ENCODE assay signal across 14 cellular contexts in genomic region chr3:37559461-37559860, GRCh38.
A peak's percentile ranks its signal among the peaks of the same experiment; 100 is the strongest.
DNase-seq lines count a peak whose midpoint lies in the region; TF ChIP-seq lines count a peak whose summit lies in the region.
"Had no signal": no experiment of that assay in that cellular context is flagged by ENCODE, and none has a peak within 500 bp of the region (broad histone marks: within the 10 kb centered on the region; RNA-seq: fewer than 3 reads in every experiment).

No MANE protein-coding gene starts in this region.

- no peak overlapping the region for H3K4me3 Mint-ChIP-seq in neural progenitor cell
- no peak overlapping the region for H3K4me3 Mint-ChIP-seq in glutamatergic neuron (ENCODE audit: unreplicated experiment)
- no peak overlapping the region for H3K4me3 Mint-ChIP-seq in MCF 10A (ENCODE audit: unreplicated experiment)
- H3K4me3 Mint-ChIP-seq: WTC11 had no signal

- H3K9ac ChIP-seq in neural progenitor cell = no peak overlapping the region

- TF ChIP-seq CTCF in neural progenitor cell (IDR thresholded peaks at IDR 0.05) (no peak), glutamatergic neuron (IDR thresholded peaks at IDR 0.05; ENCODE audit: partially characterized antibody, unreplicated experiment) (no peak), MCF 10A (IDR thresholded peaks at IDR 0.05; ENCODE audit: unreplicated experiment) (no peak)

- H3K27ac Mint-ChIP-seq in neural progenitor cell (no peak overlapping the region), glutamatergic neuron (ENCODE audit: unreplicated experiment) (no peak overlapping the region), MCF 10A (ENCODE audit: low read depth, unreplicated experiment) (no peak overlapping the region)

- peak overlapping the region; percentile 50 for H3K4me2 ChIP-seq in neural progenitor cell

- POLR2A ChIA-PET in MCF 10A (lab: Yijun Ruan, JAX) = interaction anchor here (0.7 kb wide), 1 partner anchor 924 kb away, joined by 3 read pairs; no protein-coding TSS in a partner anchor

- H3K36me3 ChIP-seq in neural progenitor cell = no peaks in the 10 kb centered on the region
- H3K36me3 ChIP-seq: upper lobe of right lung had no signal

- peaks cover 15% of the 10 kb centered on the region for H3K4me1 ChIP-seq in neural progenitor cell
- H3K4me1 ChIP-seq: upper lobe of right lung had no signal

- no peak overlapping the region for H3K27ac ChIP-seq in neural progenitor cell
- H3K27ac ChIP-seq: upper lobe of right lung had no signal

- no peaks in the 10 kb centered on the region for H3K27me3 ChIP-seq in neural progenitor cell
- H3K27me3 ChIP-seq: upper lobe of right lung had no signal

- H3K79me2 ChIP-seq in neural progenitor cell (ENCODE audit: low read depth) = no peaks in the 10 kb centered on the region

- no peak overlapping the region for H2AFZ ChIP-seq in neural progenitor cell (replicated peaks)

- H3K9me3 Mint-ChIP-seq in neural progenitor cell (no peaks in the 10 kb centered on the region), glutamatergic neuron (ENCODE audit: unreplicated experiment) (no peaks in the 10 kb centered on the region), MCF 10A (ENCODE audit: unreplicated experiment) (no peaks in the 10 kb centered on the region)
- H3K9me3 Mint-ChIP-seq: WTC11 had no signal

- H3K36me3 Mint-ChIP-seq in neural progenitor cell (no peaks in the 10 kb centered on the region), glutamatergic neuron (ENCODE audit: unreplicated experiment) (peaks cover 5% of the 10 kb centered on the region), MCF 10A (ENCODE audit: insufficient read depth, unreplicated experiment) (no peaks in the 10 kb centered on the region)
- H3K36me3 Mint-ChIP-seq: WTC11 had no signal

- H3K4me3 ChIP-seq in neural progenitor cell = no peak overlapping the region
- H3K4me3 ChIP-seq: upper lobe of right lung had no signal

- H3K27me3 Mint-ChIP-seq in neural progenitor cell (ENCODE audit: insufficient read depth, low read depth) (peaks cover 16% of the 10 kb centered on the region), glutamatergic neuron (ENCODE audit: unreplicated experiment) (peaks cover 5% of the 10 kb centered on the region), MCF 10A (ENCODE audit: insufficient read depth, unreplicated experiment) (peaks cover 29% of the 10 kb centered on the region)

- H3K9me3 ChIP-seq in neural progenitor cell (ENCODE audit: low read depth) = no peaks in the 10 kb centered on the region
- H3K9me3 ChIP-seq: upper lobe of right lung had no signal

- H4K20me1 ChIP-seq in neural progenitor cell (ENCODE audit: low read depth) = no peaks in the 10 kb centered on the region

- H3F3A ChIP-seq in neural progenitor cell (ENCODE audit: low read depth) = no peaks in the 10 kb centered on the region

- DNase-seq in NCI-H1105 treated with DMSO at 0.1 percent for 48 hours (lab: John Stamatoyannopoulos, UW) (peak; percentile 33), NCI-H1105 (lab: John Stamatoyannopoulos, UW) (no peak), MV-4-11 (lab: John Stamatoyannopoulos, UW) (peak; percentile 7), UCSD-AML1 (lab: John Stamatoyannopoulos, UW; ENCODE audit: unreplicated experiment) (peak; percentile 64), neural progenitor cell (ENCODE audit: low spot score) (peak; percentile 71), cerebellar nuclear complex (lab: John Stamatoyannopoulos, UW) (no peak), glutamatergic neuron (no peak), MCF 10A (ENCODE audit: unreplicated experiment) (no peak)
- DNase-seq: activated naive CD4-positive, alpha-beta T cell treated with anti-CD3 and anti-CD28 coated beads, Interleukin-2, amount 50 U/mL, for 16 hours; Calu3; OCI-M1; stimulated activated CD8-positive, alpha-beta memory T cell treated with anti-CD3 and anti-CD28 coated beads, Interleukin-4, amount 100 ng/mL, for 48 hours; upper lobe of right lung had no signal

- BruUV-seq in MCF 10A (replicated peaks; lab: Mats Ljungman, UMichigan) = no TSS peak

- CTCF ChIA-PET in MCF 10A (lab: Yijun Ruan, JAX) = no interaction called here

- H3K4me1 Mint-ChIP-seq in neural progenitor cell = peaks cover 12% of the 10 kb centered on the region
- H3K4me1 Mint-ChIP-seq in glutamatergic neuron (ENCODE audit: low read depth, unreplicated experiment) = peaks cover 12% of the 10 kb centered on the region
- H3K4me1 Mint-ChIP-seq in MCF 10A (ENCODE audit: insufficient read depth, unreplicated experiment) = no peaks in the 10 kb centered on the region

- intact Hi-C loops in MCF 10A (cut with micrococcal nuclease) = no loop called here

Comparison
In these comparisons a context has a peak if more than half of its experiments do, and no peak if none do; other contexts are left out.
1. DNase-seq: peak in NCI-H1105 treated with DMSO at 0.1 percent for 48 hours (single experiment), MV-4-11 (single experiment), UCSD-AML1 (single experiment) and neural progenitor cell (single experiment); none in NCI-H1105 (single experiment), cerebellar nuclear complex (0 of 2), glutamatergic neuron (single experiment) and MCF 10A (single experiment).